In the genomic region with DNA sequence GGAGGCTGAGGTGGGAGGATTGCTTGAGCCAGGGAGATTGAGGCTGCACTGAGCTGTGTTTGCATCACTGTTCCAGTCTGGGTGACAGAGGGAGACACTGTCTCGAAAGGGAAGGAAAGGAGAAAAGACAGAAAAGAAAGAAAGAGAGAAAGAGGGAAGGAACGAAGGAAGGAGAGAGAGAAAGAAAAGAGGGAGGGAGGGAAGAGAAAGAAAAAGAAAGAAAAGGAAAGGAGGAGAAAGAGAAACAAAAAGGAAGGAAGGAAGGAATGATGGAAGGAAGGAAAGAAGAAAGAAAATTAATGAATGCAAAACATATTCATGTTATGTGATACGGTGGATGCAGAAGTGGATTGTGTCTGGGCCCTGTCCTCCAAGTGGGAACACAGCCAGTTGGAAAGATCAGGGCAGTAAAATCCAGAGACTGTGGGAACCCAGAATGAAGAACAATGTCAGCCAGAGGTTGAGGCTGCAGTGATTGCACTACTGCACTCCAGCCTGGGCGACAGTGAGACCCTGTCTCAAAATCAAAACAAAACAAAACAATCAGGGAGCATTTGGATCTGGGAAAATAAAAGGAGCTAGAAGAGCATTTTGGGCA, we compare ENCODE assay signal across 1 cellular context.
A peak's percentile ranks its signal among the peaks of the same experiment; 100 is the strongest.
TF ChIP-seq lines count a peak whose summit lies in the region.

No MANE protein-coding gene starts in this region.

TF ChIP-seq in HepG2, 621 proteins besides CTCF, POLR2A, EP300 and RAD21:
- TF ChIP-seq, protein P1, sequence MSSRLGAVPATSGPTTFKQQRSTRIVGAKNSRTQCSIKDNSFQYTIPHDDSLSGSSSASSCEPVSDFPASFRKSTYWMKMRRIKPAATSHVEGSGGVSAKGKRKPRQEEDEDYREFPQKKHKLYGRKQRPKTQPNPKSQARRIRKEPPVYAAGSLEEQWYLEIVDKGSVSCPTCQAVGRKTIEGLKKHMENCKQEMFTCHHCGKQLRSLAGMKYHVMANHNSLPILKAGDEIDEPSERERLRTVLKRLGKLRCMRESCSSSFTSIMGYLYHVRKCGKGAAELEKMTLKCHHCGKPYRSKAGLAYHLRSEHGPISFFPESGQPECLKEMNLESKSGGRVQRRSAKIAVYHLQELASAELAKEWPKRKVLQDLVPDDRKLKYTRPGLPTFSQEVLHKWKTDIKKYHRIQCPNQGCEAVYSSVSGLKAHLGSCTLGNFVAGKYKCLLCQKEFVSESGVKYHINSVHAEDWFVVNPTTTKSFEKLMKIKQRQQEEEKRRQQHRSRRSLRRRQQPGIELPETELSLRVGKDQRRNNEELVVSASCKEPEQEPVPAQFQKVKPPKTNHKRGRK (CRISPR knock-in tag; IDR thresholded peaks at IDR 0.05) = peak; percentile 90
- TF ChIP-seq ZSCAN20 (CRISPR knock-in tag; IDR thresholded peaks at IDR 0.05; ENCODE audit: borderline replicate concordance) (no peak), PHF20 (CRISPR knock-in tag; IDR thresholded peaks at IDR 0.05) (0 out of 2 replicates have a peak, but pooled peaks have one; percentile 14)
- TF ChIP-seq, protein P2, sequence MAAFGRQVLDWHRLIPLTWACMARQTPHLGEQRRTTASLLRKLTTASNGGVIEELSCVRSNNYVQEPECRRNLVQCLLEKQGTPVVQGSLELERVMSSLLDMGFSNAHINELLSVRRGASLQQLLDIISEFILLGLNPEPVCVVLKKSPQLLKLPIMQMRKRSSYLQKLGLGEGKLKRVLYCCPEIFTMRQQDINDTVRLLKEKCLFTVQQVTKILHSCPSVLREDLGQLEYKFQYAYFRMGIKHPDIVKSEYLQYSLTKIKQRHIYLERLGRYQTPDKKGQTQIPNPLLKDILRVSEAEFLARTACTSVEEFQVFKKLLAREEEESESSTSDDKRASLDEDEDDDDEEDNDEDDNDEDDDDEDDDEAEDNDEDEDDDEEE (CRISPR knock-in tag; IDR thresholded peaks at IDR 0.05) = 0 out of 2 replicates have a peak, but pooled peaks have one; percentile 18
